ENCODE assay signal across 15 cellular contexts in genomic region chr9:114811969-114812636, GRCh38. TPM values are rescaled to one million over a fixed set of nuclear protein-coding genes. Genes with fewer than 3 reads are reported as not detected.
"Had no signal": no experiment of that assay in that cellular context is flagged by ENCODE, and none has a peak within 500 bp of the region (broad histone marks: within the 10 kb centered on the region; RNA-seq: fewer than 3 reads in every experiment).

No MANE protein-coding gene starts in this region.

- H3K4me3 ChIP-seq: stomach, thoracic aorta had no signal

- DNase-seq: activated CD4-positive, alpha-beta T cell treated with anti-CD3 and anti-CD28 coated beads, Interleukin-2, amount 50 U/mL, for 4 hours; activated effector memory CD4-positive, alpha-beta T cell treated with anti-CD3 and anti-CD28 coated beads, Interleukin-2, amount 50 U/mL, for 16 hours; activated T-cell treated with anti-CD3 and anti-CD28 coated beads, Interleukin-2, amount 50 U/mL, for 24 hours; amniotic stem cell; effector memory CD8-positive, alpha-beta T cell; kidney; left ventricle myocardium superior; mesendoderm; stimulated activated CD4-positive, alpha-beta T cell treated with anti-CD3 and anti-CD28 coated beads, Interleukin-15, amount 100 ng/mL, for 24 hours; stimulated activated CD4-positive, alpha-beta T cell treated with anti-CD3 and anti-CD28 coated beads, Interleukin-4, amount 100 ng/mL, for 24 hours had no signal

- H3K27me3 ChIP-seq: stomach had no signal

- ATAC-seq: activated CD4-positive, CD25-positive, alpha-beta regulatory T cell treated with anti-CD3 and anti-CD28 coated beads, Interleukin-2, amount 50 U/mL, for 24 hours; activated naive CD4-positive, alpha-beta T cell treated with anti-CD3 and anti-CD28 coated beads, Interleukin-2, amount 50 U/mL, for 72 hours; effector memory CD8-positive, alpha-beta T cell; left ventricle myocardium superior had no signal

- H3K9me3 ChIP-seq: stomach, thoracic aorta had no signal

- H3K27ac ChIP-seq: epithelial cell of prostate, stomach, thoracic aorta had no signal

- H3K36me3 ChIP-seq: stomach, thoracic aorta had no signal

RNA-seq across cellular contexts. Expression of gene TNFSF15, which starts 6.3 kb away (rescaled TPM):
- total RNA-seq: left ventricle myocardium superior had no signal
